In genomic region chr22:18032455-18033101, GRCh38 we compare ENCODE assay signal across 9 cellular contexts. TPM values are rescaled to one million over a fixed set of nuclear protein-coding genes. Genes with fewer than 3 reads are reported as not detected.
DNase-seq lines count a peak whose midpoint lies in the region; ATAC-seq, FAIRE-seq and TF ChIP-seq lines count a peak whose summit lies in the region.
"Had no signal": no experiment of that assay in that cellular context is flagged by ENCODE, and none has a peak within 500 bp of the region (broad histone marks: within the 10 kb centered on the region; RNA-seq: fewer than 3 reads in every experiment).

No MANE protein-coding gene starts in this region.

- H3K9me3 ChIP-seq in IMR-90 (ENCODE audit: control insufficient read depth, insufficient read depth, low read length) (no peaks in the 10 kb centered on the region), mammary epithelial cell (replicated peaks; ENCODE audit: insufficient read depth, low read length) (no peaks in the 10 kb centered on the region)

- H2AFZ ChIP-seq in IMR-90 (replicated peaks; ENCODE audit: low read length, poor library complexity) (peak overlapping the region; percentile 76), mammary epithelial cell (ENCODE audit: low read depth, low read length) (peak overlapping the region; percentile 49)
- H2AFZ ChIP-seq: GM23338 had no signal

- H3K18ac ChIP-seq in IMR-90 (ENCODE audit: low read depth, low read length), result peak overlapping the region; percentile 75

- H4K5ac ChIP-seq in IMR-90 (ENCODE audit: low read depth, low read length), result peak overlapping the region; percentile 74; the same call in 1 of the 2 replicates

- H3K79me1 ChIP-seq in IMR-90 (ENCODE audit: low read depth in 1 of 2, low read length in 2 of 2), result no peaks in the 10 kb centered on the region

- intact Hi-C loops in IMR-90 (cut with micrococcal nuclease), result no loop called here
- intact Hi-C loops in mammary epithelial cell (cut with micrococcal nuclease), result loop anchor here (1.0 to 2.0 kb wide), 3 partner anchors 20 to 38 kb away; no protein-coding TSS in a partner anchor

- no peak for FAIRE-seq in GM12892 (lab: Jason Lieb, UNC)

- peaks cover 16% of the 10 kb centered on the region for H3K9me1 ChIP-seq in IMR-90 (ENCODE audit: insufficient read depth, low read length)

- TF ChIP-seq CTCF in IMR-90 (conservative IDR thresholded peaks at IDR 0.05; ENCODE audit: low read depth, low read length) (no peak), mammary epithelial cell (conservative IDR thresholded peaks at IDR 0.05 in 1 of 2, IDR thresholded peaks at IDR 0.05 in 1 of 2; ENCODE audit: extremely low read depth in 1 of 2, insufficient read depth in 1 of 2, low read depth in 1 of 2, low read length in 2 of 2) (no peak)

- H2AK5ac ChIP-seq in IMR-90 (ENCODE audit: low read depth, low read length), result peak overlapping the region; percentile 96

- H3K4me2 ChIP-seq in IMR-90 (ENCODE audit: low read depth, low read length) (peak overlapping the region; percentile 38), mammary epithelial cell (ENCODE audit: insufficient read depth, low read depth, low read length) (peak overlapping the region; percentile 77)
- H3K4me2 ChIP-seq: GM23338 had no signal

- peak overlapping the region; percentile 84 for H2BK120ac ChIP-seq in IMR-90 (ENCODE audit: low read depth, low read length)

- peaks cover 5% of the 10 kb centered on the region; the same call in 1 of the 2 replicates for H4K20me1 ChIP-seq in IMR-90 (ENCODE audit: insufficient read depth, low read length)
- no peaks in the 10 kb centered on the region for H4K20me1 ChIP-seq in mammary epithelial cell (ENCODE audit: insufficient read depth, low read length)

- WGBS in IMR-90 (ENCODE audit: extremely low coverage in 2 of 2, insufficient read length in 1 of 2), 2 experiments, result no CpG with 5 or more reads among the region's 6 CpGs
- WGBS in mammary epithelial cell (ENCODE audit: low coverage, missing lambda C conversion rate), result 7% methylated on average over 6 of the region's 6 CpGs

- dilution Hi-C loops in IMR-90 (cut with HindIII; ENCODE audit: low sequenced_read_pairs, unreplicated experiment), result no loop called here
- dilution Hi-C loops in mammary epithelial cell (cut with HindIII; ENCODE audit: low sequenced_read_pairs), result no loop called here

- peak overlapping the region; percentile 92 for H4K91ac ChIP-seq in IMR-90 (ENCODE audit: insufficient read depth, low read depth, low read length)

- H3K27ac ChIP-seq in IMR-90 (ENCODE audit: insufficient read depth, low read length), result peak overlapping the region; percentile 56
- peak overlapping the region; percentile 98 for H3K27ac ChIP-seq in mammary epithelial cell (ENCODE audit: insufficient read depth, low read depth, low read length)

- H3K4me3 ChIP-seq in IMR-90 (ENCODE audit: insufficient read depth, low read depth, low read length) (no peak overlapping the region), mammary epithelial cell (replicated peaks in 1 of 3; ENCODE audit: insufficient read depth in 1 of 3, low read depth in 2 of 3, low read length in 3 of 3) (peak overlapping the region in 1 of 3 experiments; percentile 11)
- H3K4me3 ChIP-seq: GM23338 had no signal

- H3K23ac ChIP-seq in IMR-90 (ENCODE audit: low read depth, low read length), result peak overlapping the region; percentile 29; the same call in 1 of the 2 replicates

- no peak for TF ChIP-seq RAD21 in IMR-90 (IDR thresholded peaks at IDR 0.05; ENCODE audit: low read length)

- CTCF ChIA-PET in IMR-90 (lab: Yijun Ruan, JAX) (interaction anchor here (0.6 to 3.2 kb wide), 3 partner anchors 8 to 56 kb away, joined by 3 to 16 read pairs (median 5); partner anchors contain the start of genes MICAL3 and PEX26), mammary epithelial cell (lab: Charles Lee; ENCODE audit: low non-redundant PET) (interaction anchor here (0.6 kb wide), 1 partner anchor 9 kb away, joined by 3 read pairs; no protein-coding TSS in a partner anchor)

- peak; percentile 86 for DNase-seq in A172 (ENCODE audit: low spot score)
- DNase-seq in IMR-90, result peak; percentile 83
- DNase-seq in mammary epithelial cell, result peak; percentile 96
- DNase-seq in kidney tubule cell (ENCODE audit: low spot score), result peak; percentile 98
- DNase-seq in GM12892 (ENCODE audit: insufficient read length), result no peak

- peaks cover 13% of the 10 kb centered on the region for H3K4me1 ChIP-seq in IMR-90 (ENCODE audit: control insufficient read depth, insufficient read depth, low read length)
- H3K4me1 ChIP-seq in mammary epithelial cell (ENCODE audit: insufficient read depth, low read length), result peaks cover 50% of the 10 kb centered on the region

- POLR2A ChIA-PET in IMR-90 (lab: Charles Lee; ENCODE audit: unreplicated experiment), result no interaction called here

- H2BK15ac ChIP-seq in IMR-90 (ENCODE audit: low read depth, low read length), result peak overlapping the region; percentile 88; the same call in 2 of the 3 replicates

- H2BK20ac ChIP-seq in IMR-90 (ENCODE audit: low read depth, low read length), result peak overlapping the region; percentile 97

- H3K9ac ChIP-seq in IMR-90 (ENCODE audit: low read depth, low read length) (no peak overlapping the region), mammary epithelial cell (ENCODE audit: insufficient read depth, low read length) (peak overlapping the region; percentile 80)

- H3K36me3 ChIP-seq in IMR-90 (ENCODE audit: control insufficient read depth, insufficient read depth, low read length), result no peaks in the 10 kb centered on the region
- H3K36me3 ChIP-seq in mammary epithelial cell (ENCODE audit: insufficient read depth, low read length), result no peaks in the 10 kb centered on the region

- in situ Hi-C loops in IMR-90 (cut with MboI; ENCODE audit: low sequenced_read_pairs), result no loop called here
- in situ Hi-C loops in mammary epithelial cell (cut with MboI; ENCODE audit: low sequenced_read_pairs in 2 of 2), result loop anchor here in 1 of 2 donors (5.0 kb wide), 1 partner anchor 40 kb away; no protein-coding TSS in a partner anchor

- H3K27me3 ChIP-seq in IMR-90 (ENCODE audit: control insufficient read depth, insufficient read depth, low read length), result no peaks in the 10 kb centered on the region
- H3K27me3 ChIP-seq in mammary epithelial cell (ENCODE audit: insufficient read depth, low read length), result no peaks in the 10 kb centered on the region

- H3K14ac ChIP-seq in IMR-90 (replicated peaks; ENCODE audit: low read depth, low read length), result peak overlapping the region; percentile 81

- no peaks in the 10 kb centered on the region for H3K79me2 ChIP-seq in mammary epithelial cell (ENCODE audit: insufficient read depth, low read length)

- BruUV-seq in IMR-90 (replicated peaks; lab: Mats Ljungman, UMichigan) (no TSS peak), mammary epithelial cell (replicated peaks; lab: Mats Ljungman, UMichigan) (TSS peak; percentile 82)

- TF ChIP-seq POLR2A in IMR-90 (IDR thresholded peaks at IDR 0.05; ENCODE audit: low read depth, low read length) (no peak), GM12892 (IDR thresholded peaks at IDR 0.05; ENCODE audit: low read depth, low read length) (no peak)

- H4K8ac ChIP-seq in IMR-90 (ENCODE audit: low read depth in 2 of 2, low read length in 2 of 2), result peak overlapping the region; percentile 69 to 87

- H2BK5ac ChIP-seq in IMR-90 (ENCODE audit: low read depth, low read length, poor library complexity, severe bottlenecking), result peak overlapping the region; percentile 94

- ATAC-seq in IMR-90 (ENCODE audit: low read depth), result peak; percentile 38
- ATAC-seq in HG02571 (IDR thresholded peaks at IDR 0.05; ENCODE audit: unreplicated experiment), result no peak
- no peak for ATAC-seq in HG03565 (IDR thresholded peaks at IDR 0.05; ENCODE audit: unreplicated experiment)
- no peak for ATAC-seq in HG02610 (IDR thresholded peaks at IDR 0.05; ENCODE audit: unreplicated experiment)
- ATAC-seq: GM23338 had no signal

- H3K56ac ChIP-seq in IMR-90 (ENCODE audit: extremely low read depth, insufficient read depth, low read length), result no peak overlapping the region; the same call in 1 of the 2 replicates

- H3K4ac ChIP-seq in IMR-90 (ENCODE audit: low read depth, low read length), result peak overlapping the region; percentile 94

- peak overlapping the region; percentile 90 for H2AK9ac ChIP-seq in IMR-90 (replicated peaks; ENCODE audit: low read depth, low read length, poor library complexity)

TF ChIP-seq in IMR-90, 13 proteins besides CTCF, POLR2A, EP300 and RAD21:
- TF ChIP-seq RFX5 (IDR thresholded peaks at IDR 0.05; ENCODE audit: low read depth, low read length) (no peak), BHLHE40 (IDR thresholded peaks at IDR 0.05; ENCODE audit: low read depth, low read length) (0 out of 2 replicates have a peak, but pooled peaks have one; percentile 18)

RNA-seq across cellular contexts. Expression of gene MICAL3, which starts 8.2 kb away (rescaled TPM):
- 13.4 and 15.2 TPM in 2 replicates for total RNA-seq in A172 (2014; rRNA removed; shearing (Covaris generic))
- total RNA-seq in IMR-90 (2012; rRNA removed), result 16.1 and 17.6 TPM in 2 replicates
- 26.8 and 30.0 TPM in 2 replicates for polyA plus RNA-seq in IMR-90 (2012; rRNA removed)
- polyA plus RNA-seq in IMR-90 (2012; cell fraction: cytosol; rRNA removed), result 10.9 and 13.3 TPM in 2 replicates
- polyA plus RNA-seq in IMR-90 (2012; cell fraction: nucleus; rRNA removed; ENCODE audit: low replicate concordance), result 92.0 and 112 TPM in 2 replicates
- 100 to 1,000 TPM in 1 of 2 donors, 10 to 100 TPM in 1; 67.2 to 102 TPM for total RNA-seq in mammary epithelial cell
- 31.3 TPM for polyA plus RNA-seq in mammary epithelial cell
- 110 TPM for polyA minus RNA-seq in mammary epithelial cell
- 17.4 TPM for polyA plus RNA-seq in GM12892 (2012; ENCODE audit: missing spikeins)

RNA-seq across cellular contexts. Expression of gene PEX26, which starts 45.2 kb away (rescaled TPM):
- total RNA-seq in A172 (2014; rRNA removed; shearing (Covaris generic)), result 12.4 and 15.9 TPM in 2 replicates
- total RNA-seq in IMR-90 (2012; rRNA removed) (10.6 and 12.2 TPM in 2 replicates), mammary epithelial cell (10 to 100 TPM; 26.5 to 35.1 TPM)
- polyA plus RNA-seq in IMR-90 (2012; rRNA removed) (17.8 and 18.5 TPM in 2 replicates), mammary epithelial cell (20.1 TPM)
- 12.2 and 14.4 TPM in 2 replicates for polyA plus RNA-seq in IMR-90 (2012; cell fraction: cytosol; rRNA removed)
- 12.7 and 13.0 TPM in 2 replicates for polyA plus RNA-seq in IMR-90 (2012; cell fraction: nucleus; rRNA removed; ENCODE audit: low replicate concordance)
- polyA minus RNA-seq in mammary epithelial cell, result 62.6 TPM
- 18.4 TPM for polyA plus RNA-seq in GM12892 (2012; ENCODE audit: missing spikeins)
